In genomic region chr18:45576906-45577305, GRCh38 we compare ENCODE assay signal across 2 cellular contexts.
TF ChIP-seq lines count a peak whose summit lies in the region.

No MANE protein-coding gene starts in this region.

TF ChIP-seq in GM23338, 12 proteins besides CTCF, POLR2A, EP300 and RAD21:
- TF ChIP-seq POLR2AphosphoS5 (IDR thresholded peaks at IDR 0.05; ENCODE audit: low read depth), result no peak
- TF ChIP-seq JUNB (IDR thresholded peaks at IDR 0.05; ENCODE audit: unreplicated experiment), result no peak
- no peak for TF ChIP-seq ZNF114 (CRISPR knock-in tag; IDR thresholded peaks at IDR 0.05)
- no peak for TF ChIP-seq NANOG (IDR thresholded peaks at IDR 0.05; ENCODE audit: borderline replicate concordance)
- no peak for TF ChIP-seq EZH2phosphoT487 (IDR thresholded peaks at IDR 0.05; ENCODE audit: unreplicated experiment)
- TF ChIP-seq ZNF462 (CRISPR knock-in tag; IDR thresholded peaks at IDR 0.05), result no peak
- TF ChIP-seq STAT1 (IDR thresholded peaks at IDR 0.05; ENCODE audit: unreplicated experiment), result no peak
- no peak for TF ChIP-seq ETS1 (IDR thresholded peaks at IDR 0.05)
- TF ChIP-seq ZNF331 (CRISPR knock-in tag; IDR thresholded peaks at IDR 0.05; ENCODE audit: low read depth), result no peak
- TF ChIP-seq REST (IDR thresholded peaks at IDR 0.05; ENCODE audit: unreplicated experiment), result no peak
- TF ChIP-seq EZH2 (IDR thresholded peaks at IDR 0.05; ENCODE audit: low read depth, unreplicated experiment), result no peak

TF ChIP-seq in H1, 55 proteins besides CTCF, POLR2A, EP300 and RAD21:
- TF ChIP-seq TAF1 (IDR thresholded peaks at IDR 0.05; ENCODE audit: low read depth, low read length) (no peak), SIN3A (conservative IDR thresholded peaks at IDR 0.05 in 1 of 2, IDR thresholded peaks at IDR 0.05 in 1 of 2; ENCODE audit: low read depth in 1 of 2, low read length in 2 of 2) (no peak), JUND (IDR thresholded peaks at IDR 0.05; ENCODE audit: low read length) (no peak), TBP (IDR thresholded peaks at IDR 0.05; ENCODE audit: low read depth, low read length) (no peak), NRF1 (IDR thresholded peaks at IDR 0.05; ENCODE audit: low read depth, low read length) (no peak), EGR1 (IDR thresholded peaks at IDR 0.05; ENCODE audit: borderline replicate concordance, low read depth, low read length) (no peak), RBBP5 (IDR thresholded peaks at IDR 0.05; ENCODE audit: borderline replicate concordance, low read depth, low read length) (no peak), TAF7 (optimal IDR thresholded peaks at IDR 0.05; ENCODE audit: borderline replicate concordance, low read depth, low read length) (no peak), RNF2 (IDR thresholded peaks at IDR 0.05; ENCODE audit: borderline replicate concordance, low read depth, low read length, missing control alignments, poor library complexity, severe bottlenecking) (no peak), ATF3 (IDR thresholded peaks at IDR 0.05; ENCODE audit: insufficient read depth, low read depth, low read length) (no peak), MAX (IDR thresholded peaks at IDR 0.05) (no peak), E2F6 (IDR thresholded peaks at IDR 0.05) (no peak), JUN (IDR thresholded peaks at IDR 0.05; ENCODE audit: low read depth, low read length) (no peak), ZNF274 (IDR thresholded peaks at IDR 0.05; ENCODE audit: borderline replicate concordance, extremely low read depth, low read length) (no peak), POLR2AphosphoS5 (IDR thresholded peaks at IDR 0.05; ENCODE audit: low read depth, low read length) (no peak), SP4 (IDR thresholded peaks at IDR 0.05; ENCODE audit: low read length) (no peak), KDM5A (IDR thresholded peaks at IDR 0.05; ENCODE audit: low read length) (no peak), NANOG (IDR thresholded peaks at IDR 0.05; ENCODE audit: insufficient read depth, low read depth, low read length, poor library complexity, severe bottlenecking) (no peak), CEBPB (IDR thresholded peaks at IDR 0.05; ENCODE audit: low read depth, low read length) (no peak), HDAC6 (IDR thresholded peaks at IDR 0.05; ENCODE audit: low read depth, low read length) (no peak)
